ENCODE assay signal across 8 cellular contexts in the genomic region with DNA sequence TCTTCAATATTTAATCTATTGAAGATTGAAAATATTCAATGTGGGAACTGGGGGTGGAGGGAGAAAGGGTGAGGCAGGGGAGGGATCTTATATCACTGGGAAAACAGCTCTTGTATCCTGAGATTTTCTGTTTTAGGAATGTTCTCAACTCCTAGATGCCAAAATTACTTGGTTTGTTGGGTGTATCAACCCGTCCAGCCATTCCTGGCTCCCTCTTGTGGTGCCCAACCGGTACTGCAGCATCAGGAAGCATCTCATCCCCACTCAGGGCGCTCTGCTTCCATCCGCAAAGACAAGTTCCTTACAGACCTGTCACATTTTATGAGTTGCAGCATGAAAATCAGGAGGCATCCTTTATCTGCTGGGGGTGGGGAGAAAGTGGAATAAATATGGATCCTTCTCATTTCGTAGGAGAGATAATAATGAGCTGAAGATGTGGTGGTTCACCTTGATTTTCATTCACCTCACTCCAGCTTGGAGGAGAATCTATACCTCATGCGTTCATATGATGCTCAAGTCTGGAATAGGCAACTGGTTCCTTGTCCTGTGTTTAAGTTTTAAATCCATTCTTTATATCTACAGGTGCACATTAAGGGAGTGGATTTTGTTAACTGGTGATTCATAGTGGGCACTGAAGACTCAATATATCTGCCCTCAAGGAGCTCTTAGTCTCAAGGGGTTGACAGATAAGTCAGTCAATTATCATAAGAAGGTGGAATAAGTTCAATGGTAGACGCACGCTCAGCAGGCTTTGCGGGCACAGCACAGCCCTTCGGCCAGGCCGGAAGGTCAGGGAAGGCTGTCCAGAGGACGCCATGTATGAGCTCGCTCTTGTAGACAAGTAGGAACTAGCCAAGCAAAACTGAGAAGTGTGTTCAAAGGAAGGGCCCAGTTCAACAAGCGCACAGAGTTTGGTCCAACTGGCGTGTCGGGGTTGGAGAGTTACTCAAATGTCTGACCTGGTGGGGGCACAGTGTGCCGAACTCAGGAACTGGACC.
DNase-seq lines count a peak whose midpoint lies in the region; ATAC-seq lines count a peak whose summit lies in the region.

No MANE protein-coding gene starts in this region.

- ATAC-seq in GM21528 (IDR thresholded peaks at IDR 0.05; ENCODE audit: low FRiP score, unreplicated experiment) (peak; percentile 63), left lobe of liver (peak; percentile 99)

- no peak overlapping the region for H3K4me3 ChIP-seq in MG63

- DNase-seq in Daoy (ENCODE audit: low read depth) (peak; percentile 72), MG63 (peak; percentile 39), cerebellar cortex (ENCODE audit: low spot score) (peak; percentile 82), left lobe of liver (ENCODE audit: low spot score) (peak; percentile 67), NCI-H128 (lab: John Stamatoyannopoulos, UW; ENCODE audit: unreplicated experiment) (no peak)
- DNase-seq in activated CD4-positive, alpha-beta T cell treated with anti-CD3 and anti-CD28 coated beads for 24 hours (ENCODE audit: low read depth in 2 of 2), result peak; percentile 32 to 44
- DNase-seq in stimulated activated CD4-positive, alpha-beta T cell treated with anti-CD3 and anti-CD28 coated beads, TNF-alpha, amount 100 ng/mL, for 1 hour (ENCODE audit: low read depth in 3 of 3, low spot score in 1 of 3), result peak; percentile 36 to 57 (median 42)

- no peaks in the 10 kb centered on the region for H3K9me3 ChIP-seq in MG63

- H3K27me3 ChIP-seq in MG63, result no peaks in the 10 kb centered on the region

- H3K36me3 ChIP-seq in MG63, result no peaks in the 10 kb centered on the region
